Comparison of ENCODE assay signal across 10 cellular contexts in genomic region chr14:99035268-99035667, GRCh38.
DNase-seq lines count a peak whose midpoint lies in the region; ATAC-seq, FAIRE-seq and TF ChIP-seq lines count a peak whose summit lies in the region.
"Had no signal": no experiment of that assay in that cellular context is flagged by ENCODE, and none has a peak within 500 bp of the region (broad histone marks: within the 10 kb centered on the region; RNA-seq: fewer than 3 reads in every experiment).

No MANE protein-coding gene starts in this region.

- H3K9me3 ChIP-seq in ascending aorta (no peaks in the 10 kb centered on the region), hepatocyte (ENCODE audit: low read depth) (no peaks in the 10 kb centered on the region), small intestine (ENCODE audit: control insufficient read depth, low read depth) (no peaks in the 10 kb centered on the region)

- peak; percentile 56 for DNase-seq in H4 (ENCODE audit: low spot score)
- peak in 1 of 2 donors; percentile 80 for DNase-seq in ascending aorta (ENCODE audit: low spot score in 2 of 2)
- DNase-seq in hepatocyte (ENCODE audit: low spot score) = peak; percentile 21
- peak; percentile 10 for DNase-seq in small intestine
- no peak for DNase-seq in effector CD8-positive, alpha-beta T cell (lab: John Stamatoyannopoulos, UW)
- no peak for DNase-seq in activated naive CD4-positive, alpha-beta T cell treated with anti-CD3 and anti-CD28 coated beads, Interleukin-2, amount 50 U/mL, for 72 hours (ENCODE audit: low spot score in 2 of 2)
- DNase-seq in cerebellum (ENCODE audit: low spot score) = no peak
- DNase-seq: naive B cell, NCI-H82 had no signal

- peak overlapping the region; percentile 10 to 50 for H3K4me3 ChIP-seq in ascending aorta
- no peak overlapping the region for H3K4me3 ChIP-seq in hepatocyte
- no peak overlapping the region for H3K4me3 ChIP-seq in small intestine (ENCODE audit: low read depth in 1 of 2, low read length in 2 of 2)

- peak overlapping the region; percentile 84 to 91 for H3K27ac ChIP-seq in ascending aorta
- H3K27ac ChIP-seq in hepatocyte = no peak overlapping the region
- peak overlapping the region in 1 of 2 donors; percentile 59 for H3K27ac ChIP-seq in small intestine (ENCODE audit: low read depth in 1 of 2, low read length in 1 of 2)

- intact Hi-C loops in ascending aorta (cut with DNase I) = loop anchor here (5.0 to 10.0 kb wide), 3 partner anchors 108 to 447 kb away; partner anchors contain the start of genes CCNK and SETD3

- no peak for TF ChIP-seq CTCF in ascending aorta (IDR thresholded peaks at IDR 0.05)
- TF ChIP-seq CTCF in hepatocyte (IDR thresholded peaks at IDR 0.05; ENCODE audit: poor library complexity) = no peak

- H2AFZ ChIP-seq in hepatocyte = no peak overlapping the region

- no peak for ATAC-seq in GM18520 (IDR thresholded peaks at IDR 0.05; ENCODE audit: unreplicated experiment)
- no peak for ATAC-seq in activated naive CD4-positive, alpha-beta T cell treated with anti-CD3 and anti-CD28 coated beads, Interleukin-2, amount 50 U/mL, for 72 hours

- H3K9me2 ChIP-seq in hepatocyte (replicated peaks; ENCODE audit: insufficient read depth) = no peaks in the 10 kb centered on the region

- no peak overlapping the region for H3K27ac Mint-ChIP-seq in activated naive CD4-positive, alpha-beta T cell treated with anti-CD3 and anti-CD28 coated beads, Interleukin-2, amount 50 U/mL, for 72 hours
- H3K27ac Mint-ChIP-seq: naive B cell had no signal

- no peaks in the 10 kb centered on the region for H4K20me1 ChIP-seq in hepatocyte (ENCODE audit: insufficient read depth, poor library complexity, severe bottlenecking)

- no peaks in the 10 kb centered on the region for H3K36me3 ChIP-seq in ascending aorta
- no peaks in the 10 kb centered on the region for H3K36me3 ChIP-seq in hepatocyte (replicated peaks; ENCODE audit: insufficient read depth, low read depth)
- H3K36me3 ChIP-seq in small intestine (ENCODE audit: control insufficient read depth in 2 of 2, insufficient read depth in 2 of 2, low read length in 2 of 2) = no peaks in the 10 kb centered on the region

- H3K27me3 ChIP-seq in ascending aorta (no peaks in the 10 kb centered on the region), hepatocyte (no peaks in the 10 kb centered on the region), small intestine (ENCODE audit: control insufficient read depth in 2 of 2, insufficient read depth in 2 of 2, low read length in 2 of 2) (no peaks in the 10 kb centered on the region)

- peaks cover 6 to 20% of the 10 kb centered on the region in 2 donors for H3K4me1 ChIP-seq in ascending aorta
- H3K4me1 ChIP-seq in hepatocyte (ENCODE audit: insufficient read depth) = peaks cover 11% of the 10 kb centered on the region
- no peaks in the 10 kb centered on the region for H3K4me1 ChIP-seq in small intestine (ENCODE audit: control insufficient read depth in 2 of 2, insufficient read depth in 1 of 2, low read depth in 1 of 2, low read length in 1 of 2)

- FAIRE-seq in small intestine (lab: Jason Lieb, UNC) = no peak

- WGBS in hepatocyte (ENCODE audit: low lambda C conversion rate, missing lambda C conversion rate) = 90% methylated on average over 4 of the region's 4 CpGs
- WGBS in small intestine, 3 donors = 58 to 63% (median 58%) methylated on average over 4 of the region's 4 CpGs

- H3K36me3 Mint-ChIP-seq in activated naive CD4-positive, alpha-beta T cell treated with anti-CD3 and anti-CD28 coated beads, Interleukin-2, amount 50 U/mL, for 72 hours = no peaks in the 10 kb centered on the region
- H3K36me3 Mint-ChIP-seq: naive B cell had no signal

- H3K79me2 ChIP-seq in hepatocyte = no peaks in the 10 kb centered on the region

- no peaks in the 10 kb centered on the region for H3K9me3 Mint-ChIP-seq in activated naive CD4-positive, alpha-beta T cell treated with anti-CD3 and anti-CD28 coated beads, Interleukin-2, amount 50 U/mL, for 72 hours

- no peak overlapping the region for H3K4me2 ChIP-seq in hepatocyte

Comparison
In these comparisons a context has a peak if more than half of its experiments do, and no peak if none do; other contexts are left out.
1. DNase-seq: peak in H4 (single experiment), hepatocyte (single experiment) and small intestine (single experiment); none in effector CD8-positive, alpha-beta T cell (single experiment), activated naive CD4-positive, alpha-beta T cell treated with anti-CD3 and anti-CD28 coated beads, Interleukin-2, amount 50 U/mL, for 72 hours (0 of 2) and cerebellum (single experiment).
2. H3K4me3 ChIP-seq: peak in ascending aorta (2 of 2); none in hepatocyte (single experiment) and small intestine (0 of 2).